Comparison of ENCODE assay signal across 1 cellular context in the genomic region with DNA sequence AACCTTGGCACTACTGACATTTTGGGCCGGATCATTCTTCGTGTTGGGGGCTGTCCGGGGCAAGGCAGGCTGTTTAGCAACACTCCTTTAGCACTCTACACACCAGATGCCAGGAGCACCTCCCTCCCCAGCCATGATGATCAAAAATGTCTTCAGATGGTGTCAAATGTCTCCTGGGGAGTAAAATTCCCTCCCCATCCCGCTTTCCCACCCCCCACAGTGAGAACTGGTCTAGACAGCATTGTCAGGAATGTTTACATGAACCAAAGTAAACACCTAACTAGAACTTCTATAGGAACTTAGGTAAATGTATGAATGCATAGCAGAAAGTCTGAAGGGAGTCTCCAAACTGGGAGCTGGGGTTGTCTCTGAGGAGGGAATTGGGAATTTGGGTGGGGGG.
TF ChIP-seq lines count a peak whose summit lies in the region.

No MANE protein-coding gene starts in this region.

TF ChIP-seq in IMR-90, 13 proteins besides CTCF, POLR2A, EP300 and RAD21:
- TF ChIP-seq BHLHE40 (IDR thresholded peaks at IDR 0.05; ENCODE audit: low read depth, low read length) (no peak), MXI1 (IDR thresholded peaks at IDR 0.05; ENCODE audit: borderline replicate concordance, low read depth, low read length) (no peak), SMC3 (IDR thresholded peaks at IDR 0.05; ENCODE audit: low read depth, low read length) (no peak), CHD1 (IDR thresholded peaks at IDR 0.05; ENCODE audit: low read depth, low read length) (no peak)
- TF ChIP-seq, protein P1, sequence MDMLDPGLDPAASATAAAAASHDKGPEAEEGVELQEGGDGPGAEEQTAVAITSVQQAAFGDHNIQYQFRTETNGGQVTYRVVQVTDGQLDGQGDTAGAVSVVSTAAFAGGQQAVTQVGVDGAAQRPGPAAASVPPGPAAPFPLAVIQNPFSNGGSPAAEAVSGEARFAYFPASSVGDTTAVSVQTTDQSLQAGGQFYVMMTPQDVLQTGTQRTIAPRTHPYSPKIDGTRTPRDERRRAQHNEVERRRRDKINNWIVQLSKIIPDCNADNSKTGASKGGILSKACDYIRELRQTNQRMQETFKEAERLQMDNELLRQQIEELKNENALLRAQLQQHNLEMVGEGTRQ (IDR thresholded peaks at IDR 0.05; ENCODE audit: low read depth, low read length): no peak
- TF ChIP-seq, protein P2, sequence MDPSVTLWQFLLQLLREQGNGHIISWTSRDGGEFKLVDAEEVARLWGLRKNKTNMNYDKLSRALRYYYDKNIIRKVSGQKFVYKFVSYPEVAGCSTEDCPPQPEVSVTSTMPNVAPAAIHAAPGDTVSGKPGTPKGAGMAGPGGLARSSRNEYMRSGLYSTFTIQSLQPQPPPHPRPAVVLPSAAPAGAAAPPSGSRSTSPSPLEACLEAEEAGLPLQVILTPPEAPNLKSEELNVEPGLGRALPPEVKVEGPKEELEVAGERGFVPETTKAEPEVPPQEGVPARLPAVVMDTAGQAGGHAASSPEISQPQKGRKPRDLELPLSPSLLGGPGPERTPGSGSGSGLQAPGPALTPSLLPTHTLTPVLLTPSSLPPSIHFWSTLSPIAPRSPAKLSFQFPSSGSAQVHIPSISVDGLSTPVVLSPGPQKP (IDR thresholded peaks at IDR 0.05; ENCODE audit: borderline replicate concordance, low read depth, low read length): no peak
